25 cellular contexts compared by ENCODE assay signal in the genomic region with DNA sequence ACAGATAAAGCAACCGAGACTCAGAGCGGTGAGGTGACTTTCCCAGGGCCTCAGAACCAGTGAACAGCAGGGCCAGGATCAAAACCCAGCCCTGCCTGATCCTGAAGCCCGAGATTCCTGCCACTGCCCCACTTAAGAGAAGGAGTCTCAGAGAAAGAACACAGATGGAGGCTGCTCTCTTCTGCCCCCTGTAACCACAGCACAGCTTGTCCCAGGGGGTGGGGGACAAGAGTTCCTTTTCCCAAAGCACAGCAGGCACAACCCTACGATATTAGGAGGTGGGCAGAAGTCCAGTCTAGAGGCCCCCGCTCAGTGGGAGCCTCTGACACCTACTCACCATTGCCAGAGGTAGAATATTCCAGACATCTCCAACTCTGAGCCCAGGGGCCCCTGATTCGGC. TPM values are rescaled to one million over a fixed set of nuclear protein-coding genes. Genes with fewer than 3 reads are reported as not detected.
DNase-seq lines count a peak whose midpoint lies in the region; ATAC-seq, FAIRE-seq and TF ChIP-seq lines count a peak whose summit lies in the region.
"Had no signal": no experiment of that assay in that cellular context is flagged by ENCODE, and none has a peak within 500 bp of the region (broad histone marks: within the 10 kb centered on the region; RNA-seq: fewer than 3 reads in every experiment).

No MANE protein-coding gene starts in this region.

- H3K36me3 ChIP-seq in H7 (replicated peaks; ENCODE audit: control insufficient read depth, insufficient read depth, low read length) (no peaks in the 10 kb centered on the region), IMR-90 (ENCODE audit: control insufficient read depth, insufficient read depth, low read length) (no peaks in the 10 kb centered on the region), H1 (ENCODE audit: control insufficient read depth in 2 of 4, insufficient read depth in 4 of 4, low read length in 3 of 4) (no peaks in the 10 kb centered on the region), neural progenitor cell (no peaks in the 10 kb centered on the region)
- H3K36me3 ChIP-seq: HAP-1 had no signal

- no peak overlapping the region for H2BK12ac ChIP-seq in H1 (ENCODE audit: low read depth, low read length)

- H3K79me2 ChIP-seq in H1 (ENCODE audit: control insufficient read depth in 1 of 2, insufficient read depth in 2 of 2, low read length in 2 of 2): no peaks in the 10 kb centered on the region
- no peaks in the 10 kb centered on the region for H3K79me2 ChIP-seq in neural progenitor cell (ENCODE audit: low read depth)

- no peaks in the 10 kb centered on the region for H3F3A ChIP-seq in neural progenitor cell (ENCODE audit: low read depth)

- TF ChIP-seq EP300 in H1 (IDR thresholded peaks at IDR 0.05; ENCODE audit: borderline replicate concordance in 1 of 2, low read depth in 2 of 2, low read length in 2 of 2): no peak

- no peak for TF ChIP-seq POLR2A in IMR-90 (IDR thresholded peaks at IDR 0.05; ENCODE audit: low read depth, low read length)
- no peak for TF ChIP-seq POLR2A in H1 (IDR thresholded peaks at IDR 0.05; ENCODE audit: control extremely low read depth in 1 of 2, low read depth in 2 of 2, low read length in 2 of 2)

- H3K27ac Mint-ChIP-seq in neural progenitor cell: no peak overlapping the region
- H3K27ac Mint-ChIP-seq: CD4-positive, alpha-beta memory T cell had no signal

- H3K18ac ChIP-seq in IMR-90 (ENCODE audit: low read depth, low read length): no peak overlapping the region
- H3K18ac ChIP-seq in H1 (ENCODE audit: extremely low read depth, low read length): no peak overlapping the region

- H3K14ac ChIP-seq in IMR-90 (replicated peaks; ENCODE audit: low read depth, low read length) (no peak overlapping the region), H1 (ENCODE audit: insufficient read length) (no peak overlapping the region)

- H3K79me1 ChIP-seq in IMR-90 (ENCODE audit: low read depth in 1 of 2, low read length in 2 of 2) (no peaks in the 10 kb centered on the region), H1 (ENCODE audit: low read depth, low read length) (no peaks in the 10 kb centered on the region)

- H3K4me3 Mint-ChIP-seq in neural progenitor cell: no peak overlapping the region
- H3K4me3 Mint-ChIP-seq: CD4-positive, alpha-beta memory T cell had no signal

- no peak overlapping the region for H2BK120ac ChIP-seq in IMR-90 (ENCODE audit: low read depth, low read length)
- no peak overlapping the region for H2BK120ac ChIP-seq in H1 (replicated peaks; ENCODE audit: low read depth, low read length)

- no peak for TF ChIP-seq CTCF in IMR-90 (conservative IDR thresholded peaks at IDR 0.05; ENCODE audit: low read depth, low read length)
- peak; percentile 31 to 39 (median 31) for TF ChIP-seq CTCF in H1 (IDR thresholded peaks at IDR 0.05; ENCODE audit: control extremely low read depth in 1 of 3, insufficient read depth in 1 of 3, low read depth in 1 of 3, low read length in 3 of 3)
- peak; percentile 22 for TF ChIP-seq CTCF in neural progenitor cell (IDR thresholded peaks at IDR 0.05)

- H4K91ac ChIP-seq in IMR-90 (ENCODE audit: insufficient read depth, low read depth, low read length) (no peak overlapping the region), H1 (replicated peaks; ENCODE audit: insufficient read length, low read length) (no peak overlapping the region)

- no peak overlapping the region for H4K8ac ChIP-seq in IMR-90 (ENCODE audit: low read depth in 2 of 2, low read length in 2 of 2)
- H4K8ac ChIP-seq in H1 (ENCODE audit: extremely low read depth, insufficient read depth, low read length): no peak overlapping the region

- no peaks in the 10 kb centered on the region for H3K36me3 Mint-ChIP-seq in neural progenitor cell
- H3K36me3 Mint-ChIP-seq: CD4-positive, alpha-beta memory T cell had no signal

- H2BK20ac ChIP-seq in IMR-90 (ENCODE audit: low read depth, low read length): no peak overlapping the region
- no peak overlapping the region for H2BK20ac ChIP-seq in H1 (ENCODE audit: low read length)

- H3K4me1 ChIP-seq in IMR-90 (ENCODE audit: control insufficient read depth, insufficient read depth, low read length) (peaks cover 2% of the 10 kb centered on the region; the same call in 1 of the 2 replicates), H1 (replicated peaks in 1 of 4; ENCODE audit: control insufficient read depth in 3 of 4, insufficient read depth in 4 of 4, low read length in 3 of 4) (no peaks in the 10 kb centered on the region), neural progenitor cell (no peaks in the 10 kb centered on the region)
- H3K4me1 ChIP-seq: A549, Caco-2, HAP-1 had no signal

- no peak overlapping the region for H2AFZ ChIP-seq in IMR-90 (replicated peaks; ENCODE audit: low read length, poor library complexity)
- no peak overlapping the region for H2AFZ ChIP-seq in H1 (ENCODE audit: low read length)
- H2AFZ ChIP-seq in neural progenitor cell (replicated peaks): no peak overlapping the region

- dilution Hi-C loops in IMR-90 (cut with HindIII; ENCODE audit: low sequenced_read_pairs, unreplicated experiment): no loop called here

- H3K4me3 ChIP-seq in H7 (ENCODE audit: insufficient read depth, low read depth, low read length): no peak overlapping the region
- no peak overlapping the region for H3K4me3 ChIP-seq in IMR-90 (ENCODE audit: insufficient read depth, low read depth, low read length)
- H3K4me3 ChIP-seq in H1 (ENCODE audit: extremely low read depth in 1 of 4, insufficient read depth in 2 of 4, low read depth in 3 of 4, low read length in 4 of 4): no peak overlapping the region
- H3K4me3 ChIP-seq in neural progenitor cell: no peak overlapping the region
- H3K4me3 ChIP-seq: A549, HAP-1, K562 had no signal

- H3K23ac ChIP-seq in IMR-90 (ENCODE audit: low read depth, low read length) (no peak overlapping the region; the same call in 1 of the 2 replicates), H1 (ENCODE audit: insufficient read length) (no peak overlapping the region)

- in situ Hi-C loops in IMR-90 (cut with MboI; ENCODE audit: low sequenced_read_pairs): no loop called here

- H3K27me3 ChIP-seq in H7 (ENCODE audit: control insufficient read depth, insufficient read depth, low read length): no peaks in the 10 kb centered on the region; the same call in 1 of the 2 replicates
- H3K27me3 ChIP-seq in IMR-90 (ENCODE audit: control insufficient read depth, insufficient read depth, low read length): peaks cover 4% of the 10 kb centered on the region
- no peaks in the 10 kb centered on the region for H3K27me3 ChIP-seq in H1 (replicated peaks in 1 of 4; ENCODE audit: control insufficient read depth in 3 of 4, extremely low read depth in 1 of 4, insufficient read depth in 3 of 4, low read length in 3 of 4)
- H3K27me3 ChIP-seq in neural progenitor cell: peaks cover 3% of the 10 kb centered on the region

- no peak overlapping the region; the same call in 1 of the 2 replicates for H3K4ac ChIP-seq in IMR-90 (ENCODE audit: low read depth, low read length)
- no peak overlapping the region for H3K4ac ChIP-seq in H1 (replicated peaks; ENCODE audit: insufficient read length, low read depth, low read length)

- H2AK9ac ChIP-seq in IMR-90 (replicated peaks; ENCODE audit: low read depth, low read length, poor library complexity): peak overlapping the region; percentile 13

- H4K5ac ChIP-seq in IMR-90 (ENCODE audit: low read depth, low read length) (no peak overlapping the region), H1 (ENCODE audit: insufficient read length, low read depth, low read length) (no peak overlapping the region)

- H3K9ac ChIP-seq in IMR-90 (ENCODE audit: low read depth, low read length) (no peak overlapping the region), H1 (replicated peaks in 1 of 4; ENCODE audit: extremely low read depth in 1 of 4, low read depth in 3 of 4, low read length in 3 of 4) (no peak overlapping the region), neural progenitor cell (no peak overlapping the region)
- H3K9ac ChIP-seq: SK-N-SH had no signal

- intact Hi-C loops in IMR-90 (cut with micrococcal nuclease): no loop called here
- intact Hi-C loops in sciatic nerve (cut with DNase I): no loop called here

- no peaks in the 10 kb centered on the region for H3K9me1 ChIP-seq in IMR-90 (ENCODE audit: insufficient read depth, low read length)

- TF ChIP-seq RAD21 in IMR-90 (IDR thresholded peaks at IDR 0.05; ENCODE audit: low read length) (no peak), H1 (IDR thresholded peaks at IDR 0.05 in 1 of 2, conservative IDR thresholded peaks at IDR 0.05 in 1 of 2; ENCODE audit: low read depth in 2 of 2, low read length in 2 of 2) (peak in 1 of 2 experiments; percentile 19; a peak in 1 of 4 replicates)

- peaks cover 9% of the 10 kb centered on the region for H3K27me3 Mint-ChIP-seq in neural progenitor cell (ENCODE audit: insufficient read depth, low read depth)

- H2BK5ac ChIP-seq in IMR-90 (ENCODE audit: low read depth, low read length, poor library complexity, severe bottlenecking): no peak overlapping the region
- H2BK5ac ChIP-seq in H1 (ENCODE audit: low read depth, low read length): no peak overlapping the region

- no peak overlapping the region for H2AK5ac ChIP-seq in IMR-90 (ENCODE audit: low read depth, low read length)
- no peak overlapping the region for H2AK5ac ChIP-seq in H1 (ENCODE audit: low read depth, low read length)

- H4K20me1 ChIP-seq in IMR-90 (ENCODE audit: insufficient read depth, low read length): no peaks in the 10 kb centered on the region
- H4K20me1 ChIP-seq in H1 (replicated peaks in 1 of 2; ENCODE audit: control insufficient read depth in 1 of 2, insufficient read depth in 2 of 2, low read length in 2 of 2): no peaks in the 10 kb centered on the region
- H4K20me1 ChIP-seq in neural progenitor cell (ENCODE audit: low read depth): no peaks in the 10 kb centered on the region

- WGBS in IMR-90 (ENCODE audit: extremely low coverage in 2 of 2, insufficient read length in 1 of 2), 2 experiments: 0% methylated on average over 1 of the region's 6 CpGs; no CpG with 5 or more reads in 1 of the 2 experiments
- 80% methylated on average over 6 of the region's 6 CpGs; no CpG with 5 or more reads in 1 of the 2 experiments for WGBS in H1 (ENCODE audit: extremely low coverage in 1 of 2, insufficient coverage in 1 of 2, insufficient read length in 1 of 2, insufficient replicate concordance in 2 of 2, low coverage in 1 of 2, low lambda C conversion rate in 2 of 2, missing lambda C conversion rate in 1 of 2), 2 experiments

- no peak overlapping the region for H3K27ac ChIP-seq in IMR-90 (ENCODE audit: insufficient read depth, low read length)
- no peak overlapping the region for H3K27ac ChIP-seq in H1 (ENCODE audit: low read depth, low read length)
- no peak overlapping the region for H3K27ac ChIP-seq in neural progenitor cell
- H3K27ac ChIP-seq: A549 had no signal

- POLR2A ChIA-PET in IMR-90 (lab: Charles Lee; ENCODE audit: unreplicated experiment) (no interaction called here), H1 (lab: Charles Lee; ENCODE audit: partially characterized antibody) (no interaction called here)

- H3K9me3 ChIP-seq in IMR-90 (ENCODE audit: control insufficient read depth, insufficient read depth, low read length): no peaks in the 10 kb centered on the region
- 0 out of 4 replicates have a peak, but pooled peaks cover 0 to 2% of the 10 kb centered on the region in 2 experiments for H3K9me3 ChIP-seq in H1 (ENCODE audit: insufficient read depth in 2 of 2, low read depth in 1 of 2, low read length in 1 of 2)
- H3K9me3 ChIP-seq in neural progenitor cell (ENCODE audit: low read depth): no peaks in the 10 kb centered on the region
- H3K9me3 ChIP-seq: A549, Caco-2, HAP-1, SK-N-SH had no signal

- no peak for FAIRE-seq in H1 (lab: Jason Lieb, UNC)
- FAIRE-seq: A549, GM19239, K562 had no signal

- H3K56ac ChIP-seq in IMR-90 (ENCODE audit: extremely low read depth, insufficient read depth, low read length) (no peak overlapping the region), H1 (replicated peaks; ENCODE audit: insufficient read length, low read depth, low read length) (no peak overlapping the region)

- ATAC-seq in IMR-90 (ENCODE audit: low read depth) (no peak), sciatic nerve (no peak), GM19467 (IDR thresholded peaks at IDR 0.05; ENCODE audit: unreplicated experiment) (no peak)
- ATAC-seq: A549, K562 had no signal

- no TSS peak for BruUV-seq in IMR-90 (replicated peaks; lab: Mats Ljungman, UMichigan)

- no peaks in the 10 kb centered on the region for H3K23me2 ChIP-seq in H1 (ENCODE audit: low read depth, low read length)

- H3K4me2 ChIP-seq in IMR-90 (ENCODE audit: low read depth, low read length) (no peak overlapping the region), H1 (ENCODE audit: insufficient read depth in 1 of 2, low read depth in 2 of 2, low read length in 2 of 2) (no peak overlapping the region), neural progenitor cell (no peak overlapping the region)
- H3K4me2 ChIP-seq: A549, SK-N-SH had no signal

- H3K4me1 Mint-ChIP-seq in neural progenitor cell: peaks cover 13% of the 10 kb centered on the region
- H3K4me1 Mint-ChIP-seq: CD4-positive, alpha-beta memory T cell had no signal

- CTCF ChIA-PET in IMR-90 (lab: Yijun Ruan, JAX) (interaction anchor here (0.8 kb wide), 1 partner anchor 10 kb away, joined by 3 read pairs; no protein-coding TSS in a partner anchor), H1 (lab: Charles Lee; ENCODE audit: partially characterized antibody) (interaction anchor here (0.7 to 2.5 kb wide), 7 partner anchors 14 to 73 kb away, joined by 3 to 7 read pairs (median 4); no protein-coding TSS in a partner anchor)

- H2BK15ac ChIP-seq in IMR-90 (ENCODE audit: low read depth, low read length) (no peak overlapping the region), H1 (ENCODE audit: low read length) (no peak overlapping the region)

- DNase-seq in H7 (peak; percentile 50), IMR-90 (no peak), H1 (ENCODE audit: low read depth in 1 of 2, low spot score in 2 of 2) (no peak), neural progenitor cell (ENCODE audit: low spot score) (peak; percentile 11), sciatic nerve (ENCODE audit: low spot score) (no peak)
- no peak for DNase-seq in activated CD4-positive, alpha-beta T cell treated with anti-CD3 and anti-CD28 coated beads for 48 hours
- DNase-seq: Caco-2; CD4-positive, alpha-beta memory T cell; DND-41; Kasumi-1; MV-4-11; NCI-H1105 treated with DMSO at 0.1 percent for 48 hours; NCI-H146; NCI-H1930; NCI-H2107; NCI-H748 treated with DMSO at 0.1 percent for 48 hours; SK-N-SH; SW 1271 had no signal

- H3K9me3 Mint-ChIP-seq in neural progenitor cell: peaks cover 8% of the 10 kb centered on the region

RNA-seq across cellular contexts. Expression of a gene that starts 24.0 kb away (rescaled TPM):
- 0.10 and 0.26 TPM in 2 replicates for total RNA-seq in H7 (2014; rRNA removed; shearing (Covaris generic))
- total RNA-seq in IMR-90 (2012; rRNA removed): not detected in 2 replicates
- not detected in 2 replicates for polyA plus RNA-seq in IMR-90 (2012; rRNA removed)
- polyA plus RNA-seq in IMR-90 (2012; cell fraction: cytosol; rRNA removed): not detected in 2 replicates
- not detected in 2 replicates for polyA plus RNA-seq in IMR-90 (2012; cell fraction: nucleus; rRNA removed; ENCODE audit: low replicate concordance)
- 0.78 and 2.3 TPM in 2 replicates for total RNA-seq in H1 (2021; fragmentation: NEBNext Ultra II Directional; extraction: Animal tissue kit (Norgen Biotek cat#: 25700))
- polyA plus RNA-seq in H1 (2011; rRNA removed): 0.54 and 1.3 TPM in 2 replicates
- polyA plus RNA-seq in H1 (2011; cell fraction: cytosol; rRNA removed): 0.97 TPM
- polyA plus RNA-seq in H1 (2011; cell fraction: nucleus; rRNA removed): 7.3 TPM
- polyA plus RNA-seq in H1 (2012, experiment 1 of 2): 0.64 to 1.0 TPM (median 0.72 TPM) in 4 replicates
- polyA plus RNA-seq in H1 (2012, experiment 2 of 2): 0.22 TPM
- 0.34 TPM for polyA plus RNA-seq in H1 (2013, experiment 1 of 2)
- 0.33 TPM for polyA plus RNA-seq in H1 (2013, experiment 2 of 2)
- polyA minus RNA-seq in H1 (2011; rRNA and poly(A)+ RNA removed): 1.2 and 1.7 TPM in 2 replicates
- 0.88 TPM for polyA minus RNA-seq in H1 (2011; cell fraction: cytosol; rRNA and poly(A)+ RNA removed)
- 2.9 TPM for polyA minus RNA-seq in H1 (2011; cell fraction: nucleus; rRNA and poly(A)+ RNA removed)
- not detected in 2 replicates for total RNA-seq in neural progenitor cell (ENCODE audit: low replicate concordance)
- total RNA-seq in sciatic nerve: not detected
- total RNA-seq: Caco-2, HT-29, K562, MCF 10A had no signal
- polyA plus RNA-seq: A549, K562, SK-N-SH had no signal

Comparison
In these comparisons a context has a peak if more than half of its experiments do, and no peak if none do; other contexts are left out.
1. DNase-seq: peak in H7 (single experiment) and neural progenitor cell (single experiment); none in IMR-90 (single experiment), H1 (0 of 2), sciatic nerve (single experiment) and activated CD4-positive, alpha-beta T cell treated with anti-CD3 and anti-CD28 coated beads for 48 hours (single experiment).